In the genomic region with DNA sequence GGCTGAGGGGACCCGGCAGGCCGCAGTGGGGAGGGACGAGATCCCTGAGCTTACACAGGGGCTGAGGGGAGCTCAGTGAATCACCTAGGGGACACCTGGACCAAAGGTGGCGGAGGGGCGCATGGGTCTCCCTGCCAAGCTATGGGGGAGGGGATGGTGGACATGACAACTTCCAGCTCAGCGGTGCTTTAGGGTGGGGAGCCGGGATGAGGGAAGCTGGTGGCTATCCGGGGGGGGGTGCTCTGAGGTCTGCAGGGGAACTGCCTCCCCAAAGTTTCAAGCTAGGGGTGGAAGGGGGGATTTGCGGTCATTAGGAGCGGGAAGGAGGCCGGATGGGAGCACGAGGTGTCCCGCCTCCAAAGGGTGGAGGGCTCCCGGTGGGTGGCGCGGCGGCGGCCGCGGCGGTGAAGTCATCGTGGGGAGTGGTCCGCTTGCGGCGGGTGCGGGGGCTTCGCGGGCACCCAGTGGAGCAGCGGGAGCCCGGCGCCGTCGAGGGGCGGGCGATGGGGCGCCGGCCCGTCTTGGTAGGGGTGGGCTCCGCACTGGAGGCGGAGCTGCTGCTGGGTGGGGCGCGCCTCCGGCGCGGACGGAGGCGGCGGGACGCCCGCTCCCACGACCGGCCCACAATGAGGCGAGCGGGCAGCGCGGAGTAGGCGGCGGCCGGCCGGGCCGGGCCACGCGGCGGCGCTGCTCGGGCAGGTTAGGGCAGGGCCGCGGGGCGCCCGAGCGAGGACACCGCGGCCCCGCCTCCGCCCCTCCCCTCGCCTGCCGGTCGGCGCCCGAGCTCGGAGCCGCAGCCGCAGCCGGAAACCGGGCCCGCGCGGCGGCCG, we compare ENCODE assay signal across 8 cellular contexts. TPM values are rescaled to one million over a fixed set of nuclear protein-coding genes. Genes with fewer than 3 reads are reported as not detected.
DNase-seq lines count a peak whose midpoint lies in the region; ATAC-seq and TF ChIP-seq lines count a peak whose summit lies in the region.

A gene with protein sequence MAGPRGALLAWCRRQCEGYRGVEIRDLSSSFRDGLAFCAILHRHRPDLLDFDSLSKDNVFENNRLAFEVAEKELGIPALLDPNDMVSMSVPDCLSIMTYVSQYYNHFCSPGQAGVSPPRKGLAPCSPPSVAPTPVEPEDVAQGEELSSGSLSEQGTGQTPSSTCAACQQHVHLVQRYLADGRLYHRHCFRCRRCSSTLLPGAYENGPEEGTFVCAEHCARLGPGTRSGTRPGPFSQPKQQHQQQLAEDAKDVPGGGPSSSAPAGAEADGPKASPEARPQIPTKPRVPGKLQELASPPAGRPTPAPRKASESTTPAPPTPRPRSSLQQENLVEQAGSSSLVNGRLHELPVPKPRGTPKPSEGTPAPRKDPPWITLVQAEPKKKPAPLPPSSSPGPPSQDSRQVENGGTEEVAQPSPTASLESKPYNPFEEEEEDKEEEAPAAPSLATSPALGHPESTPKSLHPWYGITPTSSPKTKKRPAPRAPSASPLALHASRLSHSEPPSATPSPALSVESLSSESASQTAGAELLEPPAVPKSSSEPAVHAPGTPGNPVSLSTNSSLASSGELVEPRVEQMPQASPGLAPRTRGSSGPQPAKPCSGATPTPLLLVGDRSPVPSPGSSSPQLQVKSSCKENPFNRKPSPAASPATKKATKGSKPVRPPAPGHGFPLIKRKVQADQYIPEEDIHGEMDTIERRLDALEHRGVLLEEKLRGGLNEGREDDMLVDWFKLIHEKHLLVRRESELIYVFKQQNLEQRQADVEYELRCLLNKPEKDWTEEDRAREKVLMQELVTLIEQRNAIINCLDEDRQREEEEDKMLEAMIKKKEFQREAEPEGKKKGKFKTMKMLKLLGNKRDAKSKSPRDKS (plus strand): TSS at position 764 of the 830 bp plus-strand sequence. CDS start 126 bp downstream, outside the sequence.

- H3K36me3 Mint-ChIP-seq in brain, result peaks cover 9% of the 10 kb centered on the region

- ATAC-seq in GM21619 (IDR thresholded peaks at IDR 0.05; ENCODE audit: unreplicated experiment), result peak; percentile 78
- no peak for ATAC-seq in HG03378 (IDR thresholded peaks at IDR 0.05; ENCODE audit: unreplicated experiment)

- peak within 1 kb of the TSS; percentile 80 for H3K9ac ChIP-seq in KMS-11
- H3K9ac ChIP-seq in iPS-18a (ENCODE audit: low read length), result peak within 1 kb of the TSS; percentile 56
- H3K9ac ChIP-seq in skeletal muscle satellite cell (ENCODE audit: low read depth, low read length), result peak within 1 kb of the TSS; percentile 90

- peak within 1 kb of the TSS; percentile 89 for H3K4me2 ChIP-seq in KMS-11
- peak within 1 kb of the TSS; percentile 90 for H3K4me2 ChIP-seq in skeletal muscle satellite cell (ENCODE audit: low read length)

- H3K27me3 Mint-ChIP-seq in brain, result peaks cover 13% of the 10 kb centered on the region

- DNase-seq in EH (ENCODE audit: low read depth) (peak; percentile 84), T1000 (lab: John Stamatoyannopoulos, UW) (peak; percentile 28)

- H3K4me3 ChIP-seq in KMS-11 (IDR thresholded peaks at IDR 0.05; ENCODE audit: insufficient read depth, low read depth, low read length) (no peak within 1 kb of the TSS), iPS-18a (ENCODE audit: low read length) (peak within 1 kb of the TSS; percentile 52), skeletal muscle satellite cell (ENCODE audit: low read length) (peak within 1 kb of the TSS; percentile 73)

- H3K27ac ChIP-seq in KMS-11, result no peak within 1 kb of the TSS
- H3K27ac ChIP-seq in iPS-18a (ENCODE audit: low read length), result no peak within 1 kb of the TSS

- no peaks in the 10 kb centered on the region for H3K79me2 ChIP-seq in KMS-11 (ENCODE audit: insufficient read depth, low read depth)

- H3K4me1 ChIP-seq in KMS-11 (ENCODE audit: low read depth, poor library complexity, severe bottlenecking) (peaks cover 18% of the 10 kb centered on the region), iPS-18a (ENCODE audit: control insufficient read depth, low read depth, low read length) (peaks cover 7% of the 10 kb centered on the region), skeletal muscle satellite cell (ENCODE audit: control insufficient read depth, insufficient read depth, low read length) (peaks cover 29% of the 10 kb centered on the region)

- TF ChIP-seq CTCF in KMS-11 (conservative IDR thresholded peaks at IDR 0.05; ENCODE audit: low read depth, low read length) (no peak), brain (conservative IDR thresholded peaks at IDR 0.05) (no peak)

- peaks cover 46% of the 10 kb centered on the region for H3K4me1 Mint-ChIP-seq in brain

- H3K36me3 ChIP-seq in KMS-11 (ENCODE audit: insufficient read depth) (no peaks in the 10 kb centered on the region), iPS-18a (ENCODE audit: control insufficient read depth, low read depth, low read length) (no peaks in the 10 kb centered on the region), skeletal muscle satellite cell (ENCODE audit: insufficient read depth, low read length) (no peaks in the 10 kb centered on the region)

- H2AFZ ChIP-seq in KMS-11 (ENCODE audit: low read depth), result peak within 1 kb of the TSS; percentile 74

- peak within 1 kb of the TSS; percentile 72 to 99 (median 90) for H3K27ac Mint-ChIP-seq in brain

- H3K4me3 Mint-ChIP-seq in brain, result peak within 1 kb of the TSS; percentile 82 to 89 (median 84)

- peaks cover 0 to 3% (median 0%) of the 10 kb centered on the region in 5 experiments for H3K9me3 Mint-ChIP-seq in brain

- H4K20me1 ChIP-seq in KMS-11 (ENCODE audit: insufficient read depth), result no peaks in the 10 kb centered on the region

- H3K9me3 ChIP-seq in iPS-18a (ENCODE audit: control insufficient read depth, low read depth, low read length) (no peaks in the 10 kb centered on the region), skeletal muscle satellite cell (replicated peaks; ENCODE audit: low read length) (no peaks in the 10 kb centered on the region)

- no peaks in the 10 kb centered on the region for H3K27me3 ChIP-seq in KMS-11 (ENCODE audit: insufficient read depth, low read depth)
- no peaks in the 10 kb centered on the region for H3K27me3 ChIP-seq in iPS-18a (ENCODE audit: control insufficient read depth, insufficient read depth, low read length)
- no peaks in the 10 kb centered on the region for H3K27me3 ChIP-seq in skeletal muscle satellite cell (ENCODE audit: control insufficient read depth, insufficient read depth, low read length)

RNA-seq across cellular contexts. Expression of the gene that starts here (rescaled TPM):
- 16.2 TPM for polyA plus RNA-seq in brain (ENCODE audit: insufficient read depth, low read depth, low replicate concordance)
- 28.4 and 36.7 TPM in 2 replicates for total RNA-seq in skeletal muscle satellite cell (2012; rRNA removed)
